ENCODE assay signal across 27 cellular contexts in genomic region chrX:131917588-131917987, GRCh38.
"Had no signal": no experiment of that assay in that cellular context is flagged by ENCODE, and none has a peak within 500 bp of the region (broad histone marks: within the 10 kb centered on the region; RNA-seq: fewer than 3 reads in every experiment).

No MANE protein-coding gene starts in this region.

- ATAC-seq: natural killer cell treated with Interleukin-12 subunit alpha and Interleukin-12 subunit beta and Interleukin-15 and Interleukin-18, amount 100 ng/mL, for 72 hours; psoas muscle; right cardiac atrium; right lobe of liver; stimulated activated effector memory CD8-positive, alpha-beta T cell treated with anti-CD3 and anti-CD28 coated beads, Interleukin-12 subunit alpha, Interleukin-12 subunit beta, amount 100 ng/mL, for 72 hours; stimulated activated naive B cell treated with anti-CD40 and anti-IgM and Interleukin-4, amounts not matched to agents 10 μg/mL and 1 μg/mL and 100 μg/mL, for 72 hours had no signal

- H3K9ac ChIP-seq: parathyroid adenoma had no signal

- FAIRE-seq: small intestine, urothelium cell line had no signal

- H3K4me1 ChIP-seq: parathyroid adenoma, psoas muscle, right lobe of liver, sigmoid colon, stomach, thyroid gland, tibial nerve, upper lobe of left lung, vagina had no signal

- H3K9me3 ChIP-seq: neutrophil, ovary, psoas muscle, right lobe of liver, sigmoid colon, thoracic aorta, thyroid gland, tibial nerve, upper lobe of left lung, vagina had no signal

- H3K36me3 ChIP-seq: neutrophil, ovary, right lobe of liver, sigmoid colon, stomach, thoracic aorta, thyroid gland, tibial nerve, upper lobe of left lung, vagina had no signal

- DNase-seq: nephron progenitor cell; nucleus accumbens; ovary; posterior cingulate gyrus; psoas muscle; right cardiac atrium; right lobe of liver; sigmoid colon; small intestine; stimulated activated CD4-positive, alpha-beta T cell treated with anti-CD3 and anti-CD28 coated beads, Interleukin-15, amount 100 ng/mL, for 24 hours; stimulated activated CD4-positive, alpha-beta T cell treated with anti-CD3 and anti-CD28 coated beads, Interleukin-2, amount 100 ng/mL, for 24 hours; stimulated activated CD4-positive, alpha-beta T cell treated with anti-CD3 and anti-CD28 coated beads, Interleukin-2, amount 100 ng/mL, for 48 hours; stimulated activated CD4-positive, alpha-beta T cell treated with anti-CD3 and anti-CD28 coated beads, Interleukin-4, amount 100 ng/mL, for 24 hours; stimulated activated naive B cell treated with anti-CD40 and anti-IgM and Interleukin-4, amounts not matched to agents 10 μg/mL and 1 μg/mL and 100 μg/mL, for 72 hours; stimulated activated naive CD4-positive, alpha-beta T cell treated with Interleukin-2 at 50 U/mL for 16 hours; stomach; thyroid gland; trophoblast cell; upper lobe of left lung had no signal

- H2AFZ ChIP-seq: parathyroid adenoma had no signal

- H3K79me2 ChIP-seq: parathyroid adenoma had no signal

- H3K4me3 ChIP-seq: ovary, psoas muscle, right lobe of liver, sigmoid colon, stomach, thoracic aorta, thyroid gland, tibial nerve, upper lobe of left lung, vagina had no signal

- H3K27ac ChIP-seq: neutrophil, ovary, parathyroid adenoma, psoas muscle, right lobe of liver, sigmoid colon, stomach, thoracic aorta, thyroid gland, tibial nerve, upper lobe of left lung, vagina had no signal

- H3K27me3 ChIP-seq: neutrophil, ovary, sigmoid colon, thyroid gland, upper lobe of left lung, vagina had no signal
